In genomic region chr19:4319067-4319718, GRCh38 we compare ENCODE assay signal across 18 cellular contexts. TPM values are rescaled to one million over a fixed set of nuclear protein-coding genes. Genes with fewer than 3 reads are reported as not detected.
A peak's percentile ranks its signal among the peaks of the same experiment; 100 is the strongest.
DNase-seq lines count a peak whose midpoint lies in the region; ATAC-seq and TF ChIP-seq lines count a peak whose summit lies in the region.
"Had no signal": no experiment of that assay in that cellular context is flagged by ENCODE, and none has a peak within 500 bp of the region (broad histone marks: within the 10 kb centered on the region; RNA-seq: fewer than 3 reads in every experiment).

No MANE protein-coding gene starts in this region.

- H3K27ac ChIP-seq in substantia nigra (ENCODE audit: low read depth, low read length, poor library complexity, severe bottlenecking), result no peak overlapping the region
- H3K27ac ChIP-seq: 22Rv1, BLaER1 had no signal

- DNase-seq in NOMO-1 treated with DMSO at 0.1 percent for 48 hours (lab: John Stamatoyannopoulos, UW; ENCODE audit: unreplicated experiment), result peak; percentile 30
- no peak for DNase-seq in NOMO-1 (lab: John Stamatoyannopoulos, UW; ENCODE audit: unreplicated experiment in 2 of 2)
- DNase-seq in KBM-7, result peak; percentile 53
- DNase-seq in T-helper 17 cell, result no peak
- no peak for DNase-seq in glutamatergic neuron
- DNase-seq in iPS-NIHi11 (ENCODE audit: low spot score), result no peak
- DNase-seq in substantia nigra (lab: John Stamatoyannopoulos, UW), result no peak
- no peak for DNase-seq in left colon
- DNase-seq: DMS153, EL, H9, NCI-H1048, NCI-H2107, NCI-H226, NCI-H526 treated with DMSO at 0.1 percent for 48 hours, PC-3 had no signal

- H3K27ac Mint-ChIP-seq in T-helper 17 cell (peak overlapping the region; percentile 46), glutamatergic neuron (ENCODE audit: unreplicated experiment) (no peak overlapping the region)
- H3K27ac Mint-ChIP-seq: H9 had no signal

- ATAC-seq in T-helper 17 cell, result no peak
- no peak for ATAC-seq in left colon
- ATAC-seq: PC-3 had no signal

- H3K4me1 Mint-ChIP-seq in T-helper 17 cell, result peaks cover 4% of the 10 kb centered on the region
- no peaks in the 10 kb centered on the region for H3K4me1 Mint-ChIP-seq in glutamatergic neuron (ENCODE audit: low read depth, unreplicated experiment)
- H3K4me1 Mint-ChIP-seq: H9 had no signal

- in situ Hi-C loops in KBM-7 (cut with MboI; ENCODE audit: low pct_unique_long_range_greater_than_20kb, low sequenced_read_pairs), result no loop called here

- H3K36me3 Mint-ChIP-seq in T-helper 17 cell (ENCODE audit: low read depth) (peaks cover 2% of the 10 kb centered on the region), glutamatergic neuron (ENCODE audit: unreplicated experiment) (peaks cover 27% of the 10 kb centered on the region)

- H3K27me3 Mint-ChIP-seq in T-helper 17 cell (no peaks in the 10 kb centered on the region), glutamatergic neuron (ENCODE audit: unreplicated experiment) (peaks cover 4% of the 10 kb centered on the region)

- no peak for TF ChIP-seq CTCF in glutamatergic neuron (IDR thresholded peaks at IDR 0.05; ENCODE audit: partially characterized antibody, unreplicated experiment)

- no peaks in the 10 kb centered on the region for H3K9me3 ChIP-seq in T-helper 17 cell (ENCODE audit: control insufficient read depth, low read length, poor library complexity, severe bottlenecking)

- intact Hi-C loops in left colon (cut with DNase I, micrococcal nuclease), result no loop called here

- H3K4me3 Mint-ChIP-seq in T-helper 17 cell (no peak overlapping the region), glutamatergic neuron (ENCODE audit: unreplicated experiment) (peak overlapping the region; percentile 4)
- H3K4me3 Mint-ChIP-seq: H9 had no signal

- peaks cover 14% of the 10 kb centered on the region for H3K9me3 Mint-ChIP-seq in glutamatergic neuron (ENCODE audit: unreplicated experiment)

RNA-seq across cellular contexts. Expression of gene FSD1, which starts 14.8 kb away (rescaled TPM):
- 1 to 10 TPM; 1.5 to 2.9 TPM for total RNA-seq in T-helper 17 cell
- 156 TPM for total RNA-seq in glutamatergic neuron (ENCODE audit: unreplicated experiment)
- total RNA-seq in left colon, result 1 to 10 TPM in 1 of 2 donors, under 1 TPM in 1; 0.95 to 1.1 TPM

RNA-seq across cellular contexts. Expression of gene TMIGD2, which starts 17.0 kb away (rescaled TPM):
- total RNA-seq in T-helper 17 cell, result 1 to 10 TPM; 5.2 to 7.9 TPM
- not detected for total RNA-seq in glutamatergic neuron (ENCODE audit: unreplicated experiment)
- total RNA-seq in left colon, result 1 to 10 TPM in 1 of 2 donors, under 1 TPM in 1; 0.85 to 2.1 TPM
- total RNA-seq: PC-3 had no signal

RNA-seq across cellular contexts. Expression of gene STAP2, which starts 19.4 kb away (rescaled TPM):
- total RNA-seq in T-helper 17 cell, result 1 to 10 TPM; 1.9 to 3.3 TPM
- total RNA-seq in glutamatergic neuron (ENCODE audit: unreplicated experiment), result 18.1 TPM
- total RNA-seq in left colon, result 100 to 1,000 TPM; 222 to 249 TPM

RNA-seq across cellular contexts. Expression of gene MPND, which starts 24.2 kb away (rescaled TPM):
- total RNA-seq in T-helper 17 cell (10 to 100 TPM; 13.0 to 15.1 TPM), glutamatergic neuron (ENCODE audit: unreplicated experiment) (56.7 TPM), left colon (10 to 100 TPM; 77.3 to 84.6 TPM)

RNA-seq across cellular contexts. Expression of gene SHD, which starts 40.1 kb away (rescaled TPM):
- not detected for total RNA-seq in T-helper 17 cell
- 254 TPM for total RNA-seq in glutamatergic neuron (ENCODE audit: unreplicated experiment)
- total RNA-seq in left colon, result 10 to 100 TPM; 23.6 to 25.0 TPM

Comparison
In these comparisons a context has a peak if more than half of its experiments do, and no peak if none do; other contexts are left out.
1. DNase-seq: peak in NOMO-1 treated with DMSO at 0.1 percent for 48 hours (single experiment) and KBM-7 (single experiment); none in NOMO-1 (0 of 2), T-helper 17 cell (0 of 3), glutamatergic neuron (single experiment), iPS-NIHi11 (single experiment), substantia nigra (0 of 49) and left colon (0 of 2).
2. RNA of gene FSD1, which starts 14.8 kb away (total RNA-seq): 156 TPM in glutamatergic neuron (single experiment); 1.5 to 2.9 TPM in T-helper 17 cell and 0.95 to 1.1 TPM in left colon; every median in the first group is over 10 times any median in the second.
3. RNA of gene STAP2, which starts 19.4 kb away (total RNA-seq): 222 to 249 TPM in left colon; 18.1 TPM in glutamatergic neuron (single experiment) and 1.9 to 3.3 TPM in T-helper 17 cell; every median in the first group is over 10 times any median in the second.